Comparison of ENCODE assay signal across 20 cellular contexts in genomic region chr2:147469471-147469870, GRCh38.
A peak's percentile ranks its signal among the peaks of the same experiment; 100 is the strongest.
DNase-seq lines count a peak whose midpoint lies in the region; ATAC-seq, FAIRE-seq and TF ChIP-seq lines count a peak whose summit lies in the region.
"Had no signal": no experiment of that assay in that cellular context is flagged by ENCODE, and none has a peak within 500 bp of the region (broad histone marks: within the 10 kb centered on the region; RNA-seq: fewer than 3 reads in every experiment).

No MANE protein-coding gene starts in this region.

- POLR2A ChIA-PET in A673 (lab: Charles Lee; ENCODE audit: low non-redundant PET), result no interaction called here

- H3K27ac Mint-ChIP-seq in natural killer cell treated with Interleukin-12 subunit alpha and Interleukin-12 subunit beta and Interleukin-15 and Interleukin-18, amount 100 ng/mL, for 72 hours, result no peak overlapping the region
- H3K27ac Mint-ChIP-seq: activated naive CD8-positive, alpha-beta T cell treated with anti-CD3 and anti-CD28 coated beads, Interleukin-2, amount 50 U/mL, for 24 hours; HFFc6 had no signal

- no peak for ATAC-seq in natural killer cell treated with Interleukin-12 subunit alpha and Interleukin-12 subunit beta and Interleukin-15 and Interleukin-18, amount 100 ng/mL, for 72 hours
- ATAC-seq in GM21381 (IDR thresholded peaks at IDR 0.05; ENCODE audit: unreplicated experiment), result no peak
- ATAC-seq: activated naive CD8-positive, alpha-beta T cell treated with anti-CD3 and anti-CD28 coated beads, Interleukin-2, amount 50 U/mL, for 24 hours had no signal

- 0% methylated on average over 1 of the region's 2 CpGs for WGBS in HUES64
- 77 to 94% (median 90%) methylated on average over 2 of the region's 2 CpGs for WGBS in small intestine, 3 donors

- peaks cover 41% of the 10 kb centered on the region for H3K4me1 ChIP-seq in A673 (ENCODE audit: insufficient read depth, low read length, poor library complexity, severe bottlenecking)
- peaks cover 33% of the 10 kb centered on the region for H3K4me1 ChIP-seq in HUES64 (ENCODE audit: insufficient read depth, low read length)
- H3K4me1 ChIP-seq in small intestine (ENCODE audit: control insufficient read depth in 2 of 2, insufficient read depth in 1 of 2, low read depth in 1 of 2, low read length in 1 of 2), result no peaks in the 10 kb centered on the region
- H3K4me1 ChIP-seq: breast epithelium, uterus had no signal

- no peaks in the 10 kb centered on the region for H3K36me3 ChIP-seq in A673 (ENCODE audit: insufficient read depth, low read length, poor library complexity, severe bottlenecking)
- H3K36me3 ChIP-seq in HUES64 (ENCODE audit: insufficient read depth, low read length), result no peaks in the 10 kb centered on the region
- no peaks in the 10 kb centered on the region for H3K36me3 ChIP-seq in small intestine (ENCODE audit: control insufficient read depth in 2 of 2, insufficient read depth in 2 of 2, low read length in 2 of 2)
- H3K36me3 ChIP-seq: breast epithelium, uterus had no signal

- no peak for TF ChIP-seq CTCF in A673 (conservative IDR thresholded peaks at IDR 0.05; ENCODE audit: low read depth, low read length)

- no peak overlapping the region for H3K4me3 Mint-ChIP-seq in natural killer cell treated with Interleukin-12 subunit alpha and Interleukin-12 subunit beta and Interleukin-15 and Interleukin-18, amount 100 ng/mL, for 72 hours
- H3K4me3 Mint-ChIP-seq: activated naive CD8-positive, alpha-beta T cell treated with anti-CD3 and anti-CD28 coated beads, Interleukin-2, amount 50 U/mL, for 24 hours; HFFc6 had no signal

- no peaks in the 10 kb centered on the region for H3K9me3 Mint-ChIP-seq in natural killer cell treated with Interleukin-12 subunit alpha and Interleukin-12 subunit beta and Interleukin-15 and Interleukin-18, amount 100 ng/mL, for 72 hours

- H3K4me3 ChIP-seq in A673 (ENCODE audit: low read depth, low read length, poor library complexity, severe bottlenecking) (no peak overlapping the region), HUES64 (ENCODE audit: low read length) (peak overlapping the region; percentile 15; the same call in 1 of the 2 replicates), small intestine (ENCODE audit: low read depth in 1 of 2, low read length in 2 of 2) (no peak overlapping the region)
- H3K4me3 ChIP-seq: breast epithelium, uterus had no signal

- H3K27ac ChIP-seq in A673 (ENCODE audit: low read depth, low read length, poor library complexity, severe bottlenecking) (peak overlapping the region; percentile 63), HUES64 (ENCODE audit: low read depth, low read length) (peak overlapping the region; percentile 69), small intestine (ENCODE audit: low read depth in 1 of 2, low read length in 1 of 2) (no peak overlapping the region)
- H3K27ac ChIP-seq: breast epithelium, uterus had no signal

- H3K9me3 ChIP-seq in A673 (ENCODE audit: low read depth, low read length, poor library complexity, severe bottlenecking) (no peaks in the 10 kb centered on the region), HUES64 (ENCODE audit: insufficient read depth, low read depth, low read length) (no peaks in the 10 kb centered on the region), small intestine (ENCODE audit: control insufficient read depth, low read depth) (no peaks in the 10 kb centered on the region)
- H3K9me3 ChIP-seq: breast epithelium, uterus had no signal

- H3K27me3 ChIP-seq in A673 (replicated peaks; ENCODE audit: insufficient read depth, low read depth, low read length, poor library complexity) (no peaks in the 10 kb centered on the region), HUES64 (ENCODE audit: insufficient read depth, low read length) (no peaks in the 10 kb centered on the region), small intestine (ENCODE audit: control insufficient read depth in 2 of 2, insufficient read depth in 2 of 2, low read length in 2 of 2) (no peaks in the 10 kb centered on the region)
- H3K27me3 ChIP-seq: breast epithelium, uterus had no signal

- H3K9ac ChIP-seq in HUES64 (ENCODE audit: low read depth, low read length), result no peak overlapping the region

- peaks cover 0 to 3% of the 10 kb centered on the region in 2 donors for H3K4me1 Mint-ChIP-seq in natural killer cell treated with Interleukin-12 subunit alpha and Interleukin-12 subunit beta and Interleukin-15 and Interleukin-18, amount 100 ng/mL, for 72 hours (ENCODE audit: low read depth in 2 of 2)
- H3K4me1 Mint-ChIP-seq: activated naive CD8-positive, alpha-beta T cell treated with anti-CD3 and anti-CD28 coated beads, Interleukin-2, amount 50 U/mL, for 24 hours had no signal

- CTCF ChIA-PET in A673 (lab: Charles Lee), result no interaction called here

- intact Hi-C loops in A673 (cut with micrococcal nuclease; ENCODE audit: unreplicated experiment), result no loop called here

- no peaks in the 10 kb centered on the region for H3K36me3 Mint-ChIP-seq in natural killer cell treated with Interleukin-12 subunit alpha and Interleukin-12 subunit beta and Interleukin-15 and Interleukin-18, amount 100 ng/mL, for 72 hours

- FAIRE-seq in GM12892 (lab: Jason Lieb, UNC) (no peak), small intestine (lab: Jason Lieb, UNC) (no peak)
- FAIRE-seq: TTC549 had no signal

- no peaks in the 10 kb centered on the region for H3K27me3 Mint-ChIP-seq in natural killer cell treated with Interleukin-12 subunit alpha and Interleukin-12 subunit beta and Interleukin-15 and Interleukin-18, amount 100 ng/mL, for 72 hours
- H3K27me3 Mint-ChIP-seq: activated naive CD8-positive, alpha-beta T cell treated with anti-CD3 and anti-CD28 coated beads, Interleukin-2, amount 50 U/mL, for 24 hours had no signal

- BruUV-seq in A673 (replicated peaks; lab: Mats Ljungman, UMichigan), result no TSS peak

- DNase-seq in A673 (ENCODE audit: low spot score), result peak; percentile 96
- DNase-seq in NCI-H345 (lab: John Stamatoyannopoulos, UW), result peak; percentile 82
- peak; percentile 72 for DNase-seq in iPS DF 4.7 (ENCODE audit: extremely low read depth, low spot score)
- DNase-seq in GM12892 (ENCODE audit: insufficient read length), result no peak
- no peak for DNase-seq in natural killer cell treated with Interleukin-12 subunit alpha and Interleukin-12 subunit beta and Interleukin-15 and Interleukin-18, amount 100 ng/mL, for 72 hours (ENCODE audit: low spot score)
- DNase-seq in small intestine, result no peak
- DNase-seq: activated CD4-positive, alpha-beta T cell treated with anti-CD3 and anti-CD28 coated beads for 4 hours; activated effector memory CD4-positive, alpha-beta T cell treated with Interleukin-2 at 50 U/mL for 16 hours; activated naive CD8-positive, alpha-beta T cell treated with anti-CD3 and anti-CD28 coated beads, Interleukin-2, amount 50 U/mL, for 24 hours; C1 segment of cervical spinal cord; GF-D8; HFFc6; KBM-7; nucleus accumbens; Right ventricle myocardium superior; uterus had no signal

- TF ChIP-seq POLR2A in GM12892 (IDR thresholded peaks at IDR 0.05; ENCODE audit: low read depth, low read length), result no peak

Comparison
In these comparisons a context has a peak if more than half of its experiments do, and no peak if none do; other contexts are left out.
1. DNase-seq: peak in A673 (single experiment), NCI-H345 (single experiment) and iPS DF 4.7 (single experiment); none in GM12892 (single experiment), natural killer cell treated with Interleukin-12 subunit alpha and Interleukin-12 subunit beta and Interleukin-15 and Interleukin-18, amount 100 ng/mL, for 72 hours (single experiment) and small intestine (single experiment).
2. H3K27ac ChIP-seq: peak in A673 (single experiment) and HUES64 (single experiment); none in small intestine (0 of 2).